21 cellular contexts compared by ENCODE assay signal in genomic region chr7:1591876-1592275, GRCh38. TPM values are rescaled to one million over a fixed set of nuclear protein-coding genes. Genes with fewer than 3 reads are reported as not detected.
DNase-seq lines count a peak whose midpoint lies in the region; ATAC-seq and TF ChIP-seq lines count a peak whose summit lies in the region.
"Had no signal": no experiment of that assay in that cellular context is flagged by ENCODE, and none has a peak within 500 bp of the region (broad histone marks: within the 10 kb centered on the region; RNA-seq: fewer than 3 reads in every experiment).

No MANE protein-coding gene starts in this region.

- peak; percentile 52 for ATAC-seq in CD4-positive, alpha-beta T cell (ENCODE audit: poor library complexity)
- ATAC-seq in HG03432 (IDR thresholded peaks at IDR 0.05; ENCODE audit: unreplicated experiment) (no peak), left colon (no peak), GM18858 (IDR thresholded peaks at IDR 0.05; ENCODE audit: unreplicated experiment) (no peak)
- ATAC-seq: activated CD8-positive, alpha-beta memory T cell treated with anti-CD3 and anti-CD28 coated beads, Interleukin-2, amount 10 ng/mL, durations not matched to agents 7 days and 5 days; body of pancreas had no signal

- H3K9ac ChIP-seq in BLaER1: peak overlapping the region; percentile 52

- no peaks in the 10 kb centered on the region for H3K36me3 ChIP-seq in BLaER1
- H3K36me3 ChIP-seq: colonic mucosa, thoracic aorta had no signal

- H3K9me3 ChIP-seq in BLaER1: peaks cover 11% of the 10 kb centered on the region
- H3K9me3 ChIP-seq in CD4-positive, alpha-beta T cell (ENCODE audit: control insufficient read depth, low read length): no peaks in the 10 kb centered on the region
- H3K9me3 ChIP-seq: colonic mucosa had no signal

- no peak for TF ChIP-seq CTCF in CD4-positive, alpha-beta T cell (IDR thresholded peaks at IDR 0.05)
- no peak for TF ChIP-seq CTCF in glutamatergic neuron (IDR thresholded peaks at IDR 0.05; ENCODE audit: partially characterized antibody, unreplicated experiment)

- POLR2A ChIA-PET in CD4-positive, alpha-beta T cell (lab: Charles Lee): no interaction called here

- H3K27me3 ChIP-seq in BLaER1: no peaks in the 10 kb centered on the region
- H3K27me3 ChIP-seq in CD4-positive, alpha-beta T cell (ENCODE audit: control insufficient read depth, insufficient read depth, low read length): peaks cover 19% of the 10 kb centered on the region
- H3K27me3 ChIP-seq: colonic mucosa had no signal

- no peak for DNase-seq in CD4-positive, alpha-beta T cell
- DNase-seq in UCSD-AML1 (lab: John Stamatoyannopoulos, UW; ENCODE audit: unreplicated experiment) (peak; percentile 11), glutamatergic neuron (no peak), GF-D8 (lab: John Stamatoyannopoulos, UW) (no peak), left colon (no peak)
- DNase-seq: activated CD8-positive, alpha-beta memory T cell treated with anti-CD3 and anti-CD28 coated beads, Interleukin-2, amount 10 ng/mL, durations not matched to agents 7 days and 5 days; body of pancreas; colonic mucosa; NCI-H1930; nephron progenitor cell; small intestine; stimulated activated CD8-positive, alpha-beta memory T cell treated with anti-CD3 and anti-CD28 coated beads, Interleukin-4, amount 100 ng/mL, for 48 hours; T-helper 1 cell had no signal

- no peak overlapping the region for H3K4me3 Mint-ChIP-seq in CD4-positive, alpha-beta T cell
- H3K4me3 Mint-ChIP-seq in glutamatergic neuron (ENCODE audit: unreplicated experiment): peak overlapping the region; percentile 55
- H3K4me3 Mint-ChIP-seq: activated CD8-positive, alpha-beta memory T cell treated with anti-CD3 and anti-CD28 coated beads, Interleukin-2, amount 10 ng/mL, durations not matched to agents 7 days and 5 days; nephron progenitor cell had no signal

- H3K4me2 ChIP-seq in BLaER1: peak overlapping the region; percentile 93
- H3K4me2 ChIP-seq: hepatocyte had no signal

- no peaks in the 10 kb centered on the region for H3K9me3 Mint-ChIP-seq in CD4-positive, alpha-beta T cell
- peaks cover 6% of the 10 kb centered on the region for H3K9me3 Mint-ChIP-seq in glutamatergic neuron (ENCODE audit: unreplicated experiment)

- H3K36me3 Mint-ChIP-seq in CD4-positive, alpha-beta T cell (ENCODE audit: low read depth): no peaks in the 10 kb centered on the region
- no peaks in the 10 kb centered on the region for H3K36me3 Mint-ChIP-seq in glutamatergic neuron (ENCODE audit: unreplicated experiment)
- H3K36me3 Mint-ChIP-seq: activated CD8-positive, alpha-beta memory T cell treated with anti-CD3 and anti-CD28 coated beads, Interleukin-2, amount 10 ng/mL, durations not matched to agents 7 days and 5 days had no signal

- H3K27ac ChIP-seq in BLaER1: peak overlapping the region; percentile 81
- H3K27ac ChIP-seq in CD4-positive, alpha-beta T cell (ENCODE audit: low read depth, low read length): no peak overlapping the region
- H3K27ac ChIP-seq: body of pancreas, colonic mucosa, hepatocyte, thoracic aorta, VCaP had no signal

- H3K4me3 ChIP-seq in BLaER1: peak overlapping the region; percentile 55
- H3K4me3 ChIP-seq: body of pancreas, colonic mucosa, hepatocyte, thoracic aorta had no signal

- no peaks in the 10 kb centered on the region for H4K20me1 ChIP-seq in BLaER1

- CTCF ChIA-PET in CD4-positive, alpha-beta T cell (lab: Charles Lee): no interaction called here

- no peak overlapping the region for H3K27ac Mint-ChIP-seq in CD4-positive, alpha-beta T cell
- no peak overlapping the region for H3K27ac Mint-ChIP-seq in glutamatergic neuron (ENCODE audit: unreplicated experiment)
- H3K27ac Mint-ChIP-seq: activated CD8-positive, alpha-beta memory T cell treated with anti-CD3 and anti-CD28 coated beads, Interleukin-2, amount 10 ng/mL, durations not matched to agents 7 days and 5 days; nephron progenitor cell; progenitor cell of endocrine pancreas had no signal

- intact Hi-C loops in CD4-positive, alpha-beta T cell (cut with DNase I, micrococcal nuclease): no loop called here
- intact Hi-C loops in left colon (cut with DNase I, micrococcal nuclease): no loop called here

- peaks cover 68% of the 10 kb centered on the region for H3K4me1 ChIP-seq in BLaER1
- H3K4me1 ChIP-seq: colonic mucosa had no signal

- peaks cover 19% of the 10 kb centered on the region for H3K4me1 Mint-ChIP-seq in CD4-positive, alpha-beta T cell (ENCODE audit: low read depth)
- peaks cover 19% of the 10 kb centered on the region for H3K4me1 Mint-ChIP-seq in glutamatergic neuron (ENCODE audit: low read depth, unreplicated experiment)

- H3K27me3 Mint-ChIP-seq in CD4-positive, alpha-beta T cell: peaks cover 41% of the 10 kb centered on the region
- peaks cover 8% of the 10 kb centered on the region for H3K27me3 Mint-ChIP-seq in glutamatergic neuron (ENCODE audit: unreplicated experiment)

RNA-seq across cellular contexts. Expression of gene PSMG3, which starts 22.0 kb away (rescaled TPM):
- 10 to 100 TPM; 13.3 to 13.8 TPM for total RNA-seq in CD4-positive, alpha-beta T cell
- total RNA-seq in glutamatergic neuron (ENCODE audit: unreplicated experiment) (56.6 TPM), left colon (10 to 100 TPM; 29.3 to 35.0 TPM)

RNA-seq across cellular contexts. Expression of gene TMEM184A, which starts 35.9 kb away (rescaled TPM):
- under 1 TPM in 1 of 2 experiments, not detected in 1; 0.06 TPM for total RNA-seq in CD4-positive, alpha-beta T cell
- 20.7 TPM for total RNA-seq in glutamatergic neuron (ENCODE audit: unreplicated experiment)
- 10 to 100 TPM; 57.6 to 58.3 TPM for total RNA-seq in left colon
- total RNA-seq: activated CD8-positive, alpha-beta memory T cell treated with anti-CD3 and anti-CD28 coated beads, Interleukin-2, amount 10 ng/mL, durations not matched to agents 7 days and 5 days; endothelial cell of umbilical vein had no signal

Comparison
In these comparisons a context has a peak if more than half of its experiments do, and no peak if none do; other contexts are left out.
1. RNA of gene TMEM184A, which starts 35.9 kb away (total RNA-seq): 57.6 to 58.3 TPM in left colon and 20.7 TPM in glutamatergic neuron (single experiment); 0.06 TPM in CD4-positive, alpha-beta T cell; every median in the first group is over 10 times any median in the second.